17 cellular contexts compared by ENCODE assay signal in the genomic region with DNA sequence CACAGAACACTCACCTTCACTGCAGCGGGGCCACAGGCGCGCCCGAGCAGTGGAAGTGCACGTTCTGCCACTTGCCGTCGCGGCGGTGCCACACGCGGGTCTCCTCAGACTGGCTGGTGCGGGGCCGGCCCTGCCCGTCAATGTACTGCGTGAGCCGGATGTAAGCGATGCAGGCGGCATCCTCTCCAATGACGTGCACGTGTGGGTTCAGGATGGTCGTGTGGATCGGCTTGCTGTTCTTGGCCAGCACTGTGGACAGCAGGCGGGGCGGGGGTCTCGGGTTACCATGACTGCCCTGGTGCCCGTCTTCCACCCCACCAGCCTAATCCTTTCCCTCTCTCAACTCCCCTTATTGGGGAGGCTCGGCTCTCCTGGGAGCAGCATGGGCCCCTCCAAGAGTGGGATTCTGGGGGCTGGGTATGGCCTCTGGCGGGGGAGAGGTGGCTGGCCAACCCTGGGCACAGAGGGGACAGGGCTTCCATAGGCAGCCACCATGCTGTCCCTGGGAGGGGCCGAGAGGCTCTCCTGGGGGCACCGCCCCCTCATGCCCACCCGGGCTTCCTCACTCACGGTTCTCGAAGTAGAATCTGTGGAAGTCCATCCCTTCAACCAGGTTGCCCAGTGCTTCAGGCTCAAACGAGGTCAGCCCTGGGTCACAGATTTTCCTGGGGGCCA. TPM values are rescaled to one million over a fixed set of nuclear protein-coding genes. Genes with fewer than 3 reads are reported as not detected.
"Had no signal": no experiment of that assay in that cellular context is flagged by ENCODE, and none has a peak within 500 bp of the region (broad histone marks: within the 10 kb centered on the region; RNA-seq: fewer than 3 reads in every experiment).

No MANE protein-coding gene starts in this region.

- ATAC-seq: foreskin keratinocyte; naive thymus-derived CD4-positive, alpha-beta T cell; T-helper 17 cell had no signal

- H3K27ac ChIP-seq: foreskin keratinocyte, neutrophil, stomach, testis had no signal

- H3K4me1 ChIP-seq: stomach, testis had no signal

- H3K4me3 ChIP-seq: stomach, testis had no signal

- H3K36me3 ChIP-seq: stomach had no signal

- H3K9me3 ChIP-seq: neutrophil, testis had no signal

- H3K27me3 ChIP-seq: foreskin keratinocyte, neutrophil, testis had no signal

- FAIRE-seq: TTC549 had no signal

- DNase-seq: activated CD4-positive, alpha-beta T cell treated with anti-CD3 and anti-CD28 coated beads, Interleukin-2, amount 10 ng/mL, durations not matched to agents 7 days and 5 days; activated CD4-positive, CD25-positive, alpha-beta regulatory T cell; activated CD8-positive, alpha-beta memory T cell treated with anti-CD3 and anti-CD28 coated beads for 24 hours; anterior cingulate cortex; cerebellar nuclear complex; effector memory CD4-positive, alpha-beta T cell; foreskin keratinocyte; immature natural killer cell; mammary epithelial cell; naive thymus-derived CD4-positive, alpha-beta T cell; stimulated activated CD4-positive, alpha-beta T cell treated with anti-CD3 and anti-CD28 coated beads, Interleukin-12 subunit alpha, Interleukin-12 subunit beta, amount 100 ng/mL, for 4 hours; stimulated activated CD4-positive, alpha-beta T cell treated with anti-CD3 and anti-CD28 coated beads, Interleukin-2, amount 100 ng/mL, for 24 hours; stomach; testis had no signal

RNA-seq across cellular contexts. Expression of gene GCK, which starts 30.9 kb away (rescaled TPM):
- total RNA-seq: activated CD4-positive, alpha-beta T cell treated with anti-CD3 and anti-CD28 coated beads, Interleukin-2, amount 10 ng/mL, durations not matched to agents 7 days and 5 days; mammary epithelial cell had no signal
- polyA plus RNA-seq: immature natural killer cell, mammary epithelial cell had no signal
